ENCODE assay signal across 10 cellular contexts in genomic region chr13:110388141-110388943, GRCh38.
DNase-seq lines count a peak whose midpoint lies in the region; ATAC-seq and TF ChIP-seq lines count a peak whose summit lies in the region.
"Had no signal": no experiment of that assay in that cellular context is flagged by ENCODE, and none has a peak within 500 bp of the region (broad histone marks: within the 10 kb centered on the region; RNA-seq: fewer than 3 reads in every experiment).

No MANE protein-coding gene starts in this region.

- H3K27ac ChIP-seq in SK-N-MC (peak overlapping the region; percentile 93), heart left ventricle (peak overlapping the region; percentile 36 to 93 (median 86)), spleen (peak overlapping the region in 4 of 8 donors; percentile 37 to 62 (median 42))
- no peak overlapping the region for H3K27ac ChIP-seq in CD8-positive, alpha-beta memory T cell (ENCODE audit: low read depth, low read length)

- 15 to 31% (median 20%) methylated on average over 16 to 18 of the region's 18 CpGs for WGBS in heart left ventricle, 4 donors
- WGBS in spleen, 5 donors, result 49 to 66% (median 57%) methylated on average over 11 to 18 of the region's 18 CpGs

- H3K27me3 Mint-ChIP-seq in CD8-positive, alpha-beta memory T cell, result peaks cover 17 to 45% of the 10 kb centered on the region in 2 donors

- intact Hi-C loops in heart left ventricle (cut with DNase I) (no loop called here), sciatic nerve (cut with DNase I) (no loop called here), spleen (cut with DNase I; ENCODE audit: low total_unique reads) (no loop called here)

- POLR2A ChIA-PET in CD8-positive, alpha-beta memory T cell (lab: Charles Lee), result no interaction called here

- H3K4me3 Mint-ChIP-seq in CD8-positive, alpha-beta memory T cell, result peak overlapping the region in 1 of 7 donors; percentile 1
- H3K4me3 Mint-ChIP-seq: natural killer cell treated with Interleukin-12 subunit alpha and Interleukin-12 subunit beta and Interleukin-15 and Interleukin-18, amount 100 ng/mL, for 72 hours had no signal

- H3K9me3 Mint-ChIP-seq in CD8-positive, alpha-beta memory T cell, result peaks cover 0 to 3% (median 0%) of the 10 kb centered on the region in 5 donors

- no peak overlapping the region for H3K27ac Mint-ChIP-seq in CD8-positive, alpha-beta memory T cell
- H3K27ac Mint-ChIP-seq: natural killer cell treated with Interleukin-12 subunit alpha and Interleukin-12 subunit beta and Interleukin-15 and Interleukin-18, amount 100 ng/mL, for 72 hours had no signal

- no peaks in the 10 kb centered on the region for H3K36me3 Mint-ChIP-seq in CD8-positive, alpha-beta memory T cell
- H3K36me3 Mint-ChIP-seq: natural killer cell treated with Interleukin-12 subunit alpha and Interleukin-12 subunit beta and Interleukin-15 and Interleukin-18, amount 100 ng/mL, for 72 hours had no signal

- peaks cover 0 to 64% (median 46%) of the 10 kb centered on the region in 12 donors for H3K4me1 ChIP-seq in heart left ventricle
- H3K4me1 ChIP-seq in CD8-positive, alpha-beta memory T cell (ENCODE audit: insufficient read depth, low read length), result no peaks in the 10 kb centered on the region
- H3K4me1 ChIP-seq in spleen, result peaks cover 8 to 46% (median 22%) of the 10 kb centered on the region in 6 donors

- peaks cover 4% of the 10 kb centered on the region; the same call in 1 of the 2 replicates for H3K9me3 ChIP-seq in SK-N-MC (ENCODE audit: low read depth, low read length)
- no peaks in the 10 kb centered on the region for H3K9me3 ChIP-seq in heart left ventricle
- H3K9me3 ChIP-seq in CD8-positive, alpha-beta memory T cell (ENCODE audit: low read length), result no peaks in the 10 kb centered on the region
- H3K9me3 ChIP-seq in spleen, result no peaks in the 10 kb centered on the region

- peak overlapping the region; percentile 51 for H3K9ac ChIP-seq in SK-N-MC (ENCODE audit: insufficient read length)

- H3K4me3 ChIP-seq in GM08714 (ENCODE audit: low read length) (peak overlapping the region; percentile 5; the same call in 1 of the 2 replicates), SK-N-MC (peak overlapping the region; percentile 66), heart left ventricle (peak overlapping the region in 9 of 12 donors; percentile 6 to 47 (median 28)), spleen (peak overlapping the region in 1 of 8 donors; percentile 45)
- no peak overlapping the region for H3K4me3 ChIP-seq in CD8-positive, alpha-beta memory T cell (ENCODE audit: low read length)

- peaks cover 0 to 4% (median 0%) of the 10 kb centered on the region in 9 donors for H3K27me3 ChIP-seq in heart left ventricle
- H3K27me3 ChIP-seq in CD8-positive, alpha-beta memory T cell (ENCODE audit: insufficient read depth, low read length, poor library complexity, severe bottlenecking), result no peaks in the 10 kb centered on the region
- peaks cover 0 to 57% (median 0%) of the 10 kb centered on the region in 7 donors for H3K27me3 ChIP-seq in spleen (replicated peaks in 1 of 7)

- H3K4me1 Mint-ChIP-seq in CD8-positive, alpha-beta memory T cell, result no peaks in the 10 kb centered on the region

- CTCF ChIA-PET in CD8-positive, alpha-beta memory T cell (lab: Charles Lee), result no interaction called here

- H3K36me3 ChIP-seq in SK-N-MC (ENCODE audit: insufficient read depth, low read length) (peaks cover 6% of the 10 kb centered on the region), heart left ventricle (peaks cover 0 to 6% (median 0%) of the 10 kb centered on the region in 9 donors), spleen (peaks cover 0 to 3% (median 0%) of the 10 kb centered on the region in 6 donors)
- no peaks in the 10 kb centered on the region for H3K36me3 ChIP-seq in CD8-positive, alpha-beta memory T cell (ENCODE audit: insufficient read depth, low read length)

- DNase-seq in SK-N-MC (ENCODE audit: low read depth, low spot score) (peak; percentile 94), heart left ventricle (peak; percentile 58 to 84 (median 71)), sciatic nerve (ENCODE audit: low spot score) (no peak), spleen (no peak), GM20000 (ENCODE audit: low spot score) (no peak)
- no peak for DNase-seq in stimulated activated CD8-positive, alpha-beta memory T cell treated with anti-CD3 and anti-CD28 coated beads, Interleukin-4, amount 100 ng/mL, for 48 hours
- DNase-seq in CD8-positive, alpha-beta memory T cell, result no peak
- DNase-seq: activated CD8-positive, alpha-beta memory T cell treated with anti-CD3 and anti-CD28 coated beads, Interleukin-2, amount 50 U/mL, for 48 hours had no signal

- TF ChIP-seq POLR2A in heart left ventricle (IDR thresholded peaks at IDR 0.05) (peak in 1 of 2 donors; percentile 26), spleen (IDR thresholded peaks at IDR 0.05) (no peak)

- no peak for TF ChIP-seq CTCF in heart left ventricle (IDR thresholded peaks at IDR 0.05)
- TF ChIP-seq CTCF in spleen (IDR thresholded peaks at IDR 0.05 in 8 of 11, conservative IDR thresholded peaks at IDR 0.05 in 3 of 11), result no peak
- no peak for TF ChIP-seq CTCF in GM20000 (IDR thresholded peaks at IDR 0.05; ENCODE audit: extremely low read depth, missing control alignments)

- ATAC-seq in heart left ventricle (peak; percentile 44 to 80 (median 74)), sciatic nerve (peak; percentile 36)
- ATAC-seq: natural killer cell treated with Interleukin-12 subunit alpha and Interleukin-12 subunit beta and Interleukin-15 and Interleukin-18, amount 100 ng/mL, for 72 hours had no signal

Comparison
In these comparisons a context has a peak if more than half of its experiments do, and no peak if none do; other contexts are left out.
1. DNase-seq: peak in SK-N-MC (single experiment) and heart left ventricle (5 of 5); none in sciatic nerve (single experiment), stimulated activated CD8-positive, alpha-beta memory T cell treated with anti-CD3 and anti-CD28 coated beads, Interleukin-4, amount 100 ng/mL, for 48 hours (single experiment), CD8-positive, alpha-beta memory T cell (0 of 5), spleen (single experiment) and GM20000 (single experiment).